8 cellular contexts compared by ENCODE assay signal in genomic region chr19:44212250-44212864, GRCh38. TPM values are rescaled to one million over a fixed set of nuclear protein-coding genes. Genes with fewer than 3 reads are reported as not detected.
DNase-seq lines count a peak whose midpoint lies in the region; ATAC-seq, FAIRE-seq and TF ChIP-seq lines count a peak whose summit lies in the region.

ZNF227 (plus strand) TSS chr19:44212532; CDS start chr19:44217793, 5,261 bp downstream.

- H3K79me2 ChIP-seq in ACC112 (ENCODE audit: control insufficient read depth, insufficient read depth, low read length, unreplicated experiment) = peaks cover 12% of the 10 kb centered on the region

- no peaks in the 10 kb centered on the region for H3K27me3 Mint-ChIP-seq in activated CD4-positive, alpha-beta T cell treated with anti-CD3 and anti-CD28 coated beads, Interleukin-2, amount 10 ng/mL, durations not matched to agents 24 days and 14 days

- peak within 1 kb of the TSS; percentile 88 for H3K4me3 ChIP-seq in ACC112 (ENCODE audit: low read depth, low read length)
- H3K4me3 ChIP-seq in kidney epithelial cell (ENCODE audit: low read depth, low read length) = peak within 1 kb of the TSS; percentile 56

- H3K9me3 Mint-ChIP-seq in activated CD4-positive, alpha-beta T cell treated with anti-CD3 and anti-CD28 coated beads, Interleukin-2, amount 10 ng/mL, durations not matched to agents 24 days and 14 days = peaks cover 16% of the 10 kb centered on the region

- no peak for TF ChIP-seq CTCF in kidney epithelial cell (IDR thresholded peaks at IDR 0.05; ENCODE audit: insufficient read depth, low read length, poor library complexity, severe bottlenecking)

- ATAC-seq in GM18867 (IDR thresholded peaks at IDR 0.05; ENCODE audit: unreplicated experiment) (peak; percentile 90), HG03280 (IDR thresholded peaks at IDR 0.05; ENCODE audit: unreplicated experiment) (peak; percentile 77)

- peak within 1 kb of the TSS; percentile 91 for H3K27ac Mint-ChIP-seq in activated CD4-positive, alpha-beta T cell treated with anti-CD3 and anti-CD28 coated beads, Interleukin-2, amount 10 ng/mL, durations not matched to agents 24 days and 14 days

- H2AFZ ChIP-seq in ACC112 (ENCODE audit: low read length, unreplicated experiment) = peak within 1 kb of the TSS; percentile 92

- peak within 1 kb of the TSS; percentile 50 for H3K27ac ChIP-seq in ACC112 (ENCODE audit: low read depth, low read length)

- peak within 1 kb of the TSS; percentile 94 for H3K4me3 Mint-ChIP-seq in activated CD4-positive, alpha-beta T cell treated with anti-CD3 and anti-CD28 coated beads, Interleukin-2, amount 10 ng/mL, durations not matched to agents 24 days and 14 days

- H3K36me3 ChIP-seq in ACC112 (ENCODE audit: insufficient read depth, low read length) (0 out of 2 replicates have a peak, but pooled peaks cover 3% of the 10 kb centered on the region), kidney epithelial cell (ENCODE audit: control insufficient read depth, insufficient read depth, low read length) (no peaks in the 10 kb centered on the region)

- H3K27me3 ChIP-seq in ACC112 (ENCODE audit: insufficient read depth, low read length) (no peaks in the 10 kb centered on the region), kidney epithelial cell (ENCODE audit: control insufficient read depth, insufficient read depth, low read length) (no peaks in the 10 kb centered on the region)

- FAIRE-seq in colon (lab: Jason Lieb, UNC) = peak; percentile 28

- H3K4me1 Mint-ChIP-seq in activated CD4-positive, alpha-beta T cell treated with anti-CD3 and anti-CD28 coated beads, Interleukin-2, amount 10 ng/mL, durations not matched to agents 24 days and 14 days = peaks cover 12% of the 10 kb centered on the region

- no peaks in the 10 kb centered on the region for H3K4me1 ChIP-seq in ACC112 (ENCODE audit: control insufficient read depth, insufficient read depth, low read length, unreplicated experiment)

- peaks cover 34% of the 10 kb centered on the region for H3K36me3 Mint-ChIP-seq in activated CD4-positive, alpha-beta T cell treated with anti-CD3 and anti-CD28 coated beads, Interleukin-2, amount 10 ng/mL, durations not matched to agents 24 days and 14 days (ENCODE audit: low read depth)

- DNase-seq in NCI-H460 (ENCODE audit: extremely low read depth, low read depth) = peak; percentile 75
- DNase-seq in activated CD4-positive, alpha-beta T cell treated with anti-CD3 and anti-CD28 coated beads, Interleukin-2, amount 10 ng/mL, durations not matched to agents 24 days and 14 days = peak; percentile 93
- peak; percentile 87 for DNase-seq in kidney epithelial cell (ENCODE audit: low read depth)
- peak; percentile 86 for DNase-seq in stimulated activated CD4-positive, alpha-beta T cell treated with anti-CD3 and anti-CD28 coated beads, Interleukin-15, amount 100 ng/mL, for 24 hours

- intact Hi-C loops in activated CD4-positive, alpha-beta T cell treated with anti-CD3 and anti-CD28 coated beads, Interleukin-2, amount 10 ng/mL, durations not matched to agents 24 days and 14 days (cut with micrococcal nuclease) = loop anchor here (1.0 to 5.0 kb wide), 6 partner anchors 47 to 290 kb away; partner anchors contain the start of genes ZNF180, ZNF224, ZNF225 and ZNF226

RNA-seq across cellular contexts. Expression of gene ZNF227, which starts in this region (rescaled TPM):
- total RNA-seq in NCI-H460 (2014; rRNA removed; shearing (Covaris generic)) = 18.2 and 20.3 TPM in 2 replicates
- 5.9 and 7.7 TPM in 2 replicates for polyA plus RNA-seq in NCI-H460 (2014; cell fraction: nucleus; rRNA removed)
- 17.8 and 18.8 TPM in 2 replicates for total RNA-seq in activated CD4-positive, alpha-beta T cell treated with anti-CD3 and anti-CD28 coated beads, Interleukin-2, amount 10 ng/mL, durations not matched to agents 24 days and 14 days
- 5.7 and 10.1 TPM in 2 replicates for total RNA-seq in kidney epithelial cell

Comparison
In these comparisons a context has a peak if more than half of its experiments do, and no peak if none do; other contexts are left out.
1. Peak in every context shown above with its lines: DNase-seq, ATAC-seq, H3K4me3 ChIP-seq and H3K27ac ChIP-seq.